ENCODE assay signal across 5 cellular contexts in the genomic region with DNA sequence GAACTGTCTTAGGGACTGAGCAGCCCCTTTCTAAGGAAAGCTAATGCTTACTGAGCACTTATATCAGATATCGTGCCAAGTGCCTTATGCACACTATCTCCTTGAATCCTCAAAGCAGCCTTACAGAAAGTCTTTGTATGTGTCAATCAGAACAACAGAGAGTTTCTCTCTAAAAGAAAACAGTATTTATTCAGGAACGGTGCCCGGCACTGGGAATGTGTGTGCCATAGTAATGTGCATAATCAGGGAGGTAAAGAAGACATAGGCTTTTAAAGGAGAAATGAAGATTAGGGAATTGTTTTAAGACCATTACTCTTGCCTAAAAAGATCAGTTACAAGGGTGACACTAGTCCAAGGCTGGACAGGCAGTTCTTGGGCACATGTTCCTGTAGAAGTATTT. TPM values are rescaled to one million over a fixed set of nuclear protein-coding genes. Genes with fewer than 3 reads are reported as not detected.
"Had no signal": no experiment of that assay in that cellular context is flagged by ENCODE, and none has a peak within 500 bp of the region (broad histone marks: within the 10 kb centered on the region; RNA-seq: fewer than 3 reads in every experiment).

No MANE protein-coding gene starts in this region.

RNA-seq across cellular contexts. Expression of gene ANTXRL, which starts 17.3 kb away (rescaled TPM):
- total RNA-seq: GM23248, H4, H7, HepG2, HFFc6 had no signal
- polyA plus RNA-seq: GM23248, HepG2 had no signal
